Comparison of ENCODE assay signal across 8 cellular contexts in the genomic region with DNA sequence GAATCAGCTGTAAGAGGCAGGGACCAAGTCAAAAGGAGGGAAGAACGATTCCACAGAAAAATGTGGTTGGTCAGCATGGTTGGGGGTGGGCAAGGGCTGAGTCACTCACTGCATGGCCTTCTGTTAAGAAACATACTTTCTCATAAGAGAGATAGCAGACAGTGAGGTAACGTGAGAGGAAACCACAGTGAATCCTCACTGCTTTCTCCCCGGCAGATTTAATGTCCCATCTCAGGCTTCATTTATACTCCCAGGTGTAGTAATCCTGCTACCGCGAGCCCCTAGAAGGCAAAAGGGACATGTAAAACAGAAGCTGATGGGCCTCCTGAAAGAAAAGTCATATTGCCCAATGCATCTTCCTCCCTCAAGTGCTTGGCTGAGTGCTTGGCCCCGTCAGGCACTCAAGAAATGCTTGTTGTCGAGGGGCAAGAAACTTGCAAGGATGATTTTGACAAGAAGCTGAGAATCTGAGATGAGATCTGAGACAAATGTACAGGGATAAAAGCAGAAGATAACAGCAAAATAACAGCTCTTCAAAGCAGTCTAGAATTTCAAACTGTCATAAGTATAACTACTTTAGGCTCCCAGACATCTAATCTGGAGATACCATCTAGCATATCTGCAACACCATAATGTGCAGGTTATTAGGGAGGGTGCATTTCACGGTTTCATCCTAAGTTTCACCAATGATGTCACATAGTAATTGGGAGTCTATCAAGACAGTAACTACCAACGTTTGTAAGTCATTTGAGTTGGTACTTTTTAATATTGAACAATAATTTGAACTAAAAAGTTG. TPM values are rescaled to one million over a fixed set of nuclear protein-coding genes. Genes with fewer than 3 reads are reported as not detected.
A peak's percentile ranks its signal among the peaks of the same experiment; 100 is the strongest.
DNase-seq lines count a peak whose midpoint lies in the region; ATAC-seq and TF ChIP-seq lines count a peak whose summit lies in the region.

No MANE protein-coding gene starts in this region.

- no peaks in the 10 kb centered on the region for H3K27me3 ChIP-seq in esophagus muscularis mucosa

- WGBS in esophagus muscularis mucosa, result 54% methylated on average over 9 of the region's 9 CpGs

- no peak overlapping the region for H3K27ac ChIP-seq in esophagus muscularis mucosa (replicated peaks in 1 of 4)

- H3K36me3 ChIP-seq in esophagus muscularis mucosa, result no peaks in the 10 kb centered on the region

- POLR2A ChIA-PET in WTC11 (lab: Charles Lee), result no interaction called here

- H3K4me3 ChIP-seq in esophagus muscularis mucosa, result no peak overlapping the region

- H3K4me3 Mint-ChIP-seq in WTC11, result no peak overlapping the region
- peak overlapping the region; percentile 38 to 48 for H3K4me3 Mint-ChIP-seq in stimulated activated naive CD8-positive, alpha-beta T cell treated with anti-CD3 and anti-CD28 coated beads, Interleukin-15, amount 100 ng/mL, for 72 hours

- no peak for TF ChIP-seq POLR2A in esophagus muscularis mucosa (IDR thresholded peaks at IDR 0.05; ENCODE audit: low read depth)

- TF ChIP-seq EP300 in esophagus muscularis mucosa (IDR thresholded peaks at IDR 0.05), result no peak

- TF ChIP-seq CTCF in WTC11 (IDR thresholded peaks at IDR 0.05), result no peak
- no peak for TF ChIP-seq CTCF in esophagus muscularis mucosa (IDR thresholded peaks at IDR 0.05)

- H3K4me1 Mint-ChIP-seq in WTC11, result peaks cover 12% of the 10 kb centered on the region
- peaks cover 55% of the 10 kb centered on the region for H3K4me1 Mint-ChIP-seq in stimulated activated naive CD8-positive, alpha-beta T cell treated with anti-CD3 and anti-CD28 coated beads, Interleukin-15, amount 100 ng/mL, for 72 hours

- no peaks in the 10 kb centered on the region for H3K4me1 ChIP-seq in esophagus muscularis mucosa

- H3K9me3 Mint-ChIP-seq in WTC11, result no peaks in the 10 kb centered on the region
- no peaks in the 10 kb centered on the region for H3K9me3 Mint-ChIP-seq in stimulated activated naive CD8-positive, alpha-beta T cell treated with anti-CD3 and anti-CD28 coated beads, Interleukin-15, amount 100 ng/mL, for 72 hours

- DNase-seq in COLO829 (ENCODE audit: low spot score) (peak; percentile 51), WTC11 (ENCODE audit: low spot score) (no peak), Right ventricle myocardium superior (peak; percentile 44), mucosa of gallbladder (ENCODE audit: low spot score) (no peak), esophagus muscularis mucosa (ENCODE audit: extremely low spot score) (no peak)
- no peak for DNase-seq in stimulated activated naive CD8-positive, alpha-beta T cell treated with anti-CD3 and anti-CD28 coated beads, Interleukin-15, amount 100 ng/mL, for 72 hours

- no peaks in the 10 kb centered on the region for H3K27me3 Mint-ChIP-seq in WTC11 (ENCODE audit: low read depth)
- no peaks in the 10 kb centered on the region for H3K27me3 Mint-ChIP-seq in stimulated activated naive CD8-positive, alpha-beta T cell treated with anti-CD3 and anti-CD28 coated beads, Interleukin-15, amount 100 ng/mL, for 72 hours

- H3K36me3 Mint-ChIP-seq in WTC11, result no peaks in the 10 kb centered on the region

- peak overlapping the region; percentile 80; the same call in 1 of the 2 replicates for H3K27ac Mint-ChIP-seq in WTC11
- H3K27ac Mint-ChIP-seq in stimulated activated naive CD8-positive, alpha-beta T cell treated with anti-CD3 and anti-CD28 coated beads, Interleukin-15, amount 100 ng/mL, for 72 hours, result peak overlapping the region; percentile 47 to 67

- peak; percentile 32 for ATAC-seq in HG03442 (IDR thresholded peaks at IDR 0.05; ENCODE audit: unreplicated experiment)
- ATAC-seq in WTC11, result peak; percentile 46; the same call in 1 of the 2 replicates
- ATAC-seq in Right ventricle myocardium superior (ENCODE audit: poor library complexity), result peak; percentile 52
- peak; percentile 58 for ATAC-seq in stimulated activated naive CD8-positive, alpha-beta T cell treated with anti-CD3 and anti-CD28 coated beads, Interleukin-15, amount 100 ng/mL, for 72 hours
- no peak for ATAC-seq in GM19328 (IDR thresholded peaks at IDR 0.05; ENCODE audit: unreplicated experiment)

- CTCF ChIA-PET in WTC11 (lab: Charles Lee), result interaction anchor here (1.0 kb wide), 1 partner anchor 40 kb away, joined by 3 read pairs; a partner anchor contains a TSS

- intact Hi-C loops in Right ventricle myocardium superior (cut with DNase I) (no loop called here), esophagus muscularis mucosa (cut with DNase I) (no loop called here)

- H3K9me3 ChIP-seq in esophagus muscularis mucosa, result peaks cover 0 to 5% (median 0%) of the 10 kb centered on the region in 4 donors

TF ChIP-seq in WTC11, 78 proteins besides CTCF, POLR2A, EP300 and RAD21:
- TF ChIP-seq GRHL2 (CRISPR knock-in tag; IDR thresholded peaks at IDR 0.05; ENCODE audit: insufficient replicate concordance, severe bottlenecking), result no peak
- TF ChIP-seq RORB (CRISPR knock-in tag; IDR thresholded peaks at IDR 0.05), result no peak
- no peak for TF ChIP-seq KAT7 (CRISPR knock-in tag; IDR thresholded peaks at IDR 0.05; ENCODE audit: borderline replicate concordance)
- no peak for TF ChIP-seq TEAD4 (CRISPR knock-in tag; IDR thresholded peaks at IDR 0.05)
- no peak for TF ChIP-seq CBFB (CRISPR knock-in tag; IDR thresholded peaks at IDR 0.05; ENCODE audit: low read depth)
- TF ChIP-seq NR2C2 (CRISPR knock-in tag; IDR thresholded peaks at IDR 0.05), result no peak

RNA-seq across cellular contexts. Expression of a gene that starts 40.2 kb away (rescaled TPM):
- total RNA-seq in WTC11 (2021) (15.9 to 18.6 TPM (median 18.3 TPM) in 3 replicates), Right ventricle myocardium superior (61.2 TPM), mucosa of gallbladder (29.1 TPM), esophagus muscularis mucosa (10 to 100 TPM; 10.4 to 14.2 (median 11.7) TPM)

Comparison
In these comparisons a context has a peak if more than half of its experiments do, and no peak if none do; other contexts are left out.
1. DNase-seq: peak in COLO829 (single experiment) and Right ventricle myocardium superior (single experiment); none in WTC11 (single experiment), stimulated activated naive CD8-positive, alpha-beta T cell treated with anti-CD3 and anti-CD28 coated beads, Interleukin-15, amount 100 ng/mL, for 72 hours (0 of 2), mucosa of gallbladder (single experiment) and esophagus muscularis mucosa (single experiment).